Comparison of ENCODE assay signal across 10 cellular contexts in the genomic region with DNA sequence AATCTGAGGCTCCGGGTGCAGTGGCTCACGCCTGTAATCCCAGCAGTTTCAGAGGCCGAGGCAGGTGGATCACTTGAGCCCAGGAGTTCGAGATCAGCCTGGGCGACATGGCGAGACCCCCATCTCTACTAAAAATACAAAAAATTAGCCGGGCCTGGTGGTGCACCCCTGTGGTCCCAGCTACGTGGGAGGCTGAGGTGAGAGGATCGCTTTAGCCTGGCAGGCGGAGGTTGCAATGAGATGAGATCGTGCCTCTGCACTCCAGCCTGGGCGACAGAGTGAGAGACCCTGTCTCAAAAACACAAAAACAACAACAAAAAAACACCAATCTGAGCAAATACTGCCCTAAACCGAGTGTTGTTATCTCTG. TPM values are rescaled to one million over a fixed set of nuclear protein-coding genes. Genes with fewer than 3 reads are reported as not detected.
DNase-seq lines count a peak whose midpoint lies in the region; ATAC-seq and TF ChIP-seq lines count a peak whose summit lies in the region.
"Not testable (repeated sequence)": the region's sequence is repeated elsewhere in the genome, so short reads cannot be mapped to it uniquely, and the experiment has no call there.
"Had no signal": no experiment of that assay in that cellular context is flagged by ENCODE, and none has a peak within 500 bp of the region (broad histone marks: within the 10 kb centered on the region; RNA-seq: fewer than 3 reads in every experiment).

No MANE protein-coding gene starts in this region.

- CTCF ChIA-PET in HCT116 (lab: Charles Lee) (interaction anchor here (2.3 to 3.6 kb wide), 2 partner anchors 10 to 51 kb away, joined by 10 to 26 read pairs; no protein-coding TSS in a partner anchor), Panc1 (lab: Charles Lee) (interaction anchor here (0.7 kb wide), 1 partner anchor 50 kb away, joined by 3 read pairs; no protein-coding TSS in a partner anchor)

- in situ Hi-C loops in Panc1 (cut with HindIII; ENCODE audit: low pct_unique_long_range_greater_than_20kb, low sequenced_read_pairs), result not testable (repeated sequence)

- H3K9ac ChIP-seq in HCT116 (ENCODE audit: low read length) (peak overlapping the region; percentile 87), stomach smooth muscle (ENCODE audit: low read length in 2 of 2) (peak overlapping the region; percentile 70 to 74)

- intact Hi-C loops in HCT116 (cut with micrococcal nuclease), result not testable (repeated sequence)
- intact Hi-C loops in Panc1 (cut with micrococcal nuclease; ENCODE audit: unreplicated experiment), result loop anchor here (10.0 kb wide), 1 partner anchor 52 kb away; no protein-coding TSS in a partner anchor

- ATAC-seq in HCT116; Panc1; activated naive CD4-positive, alpha-beta T cell treated with anti-CD3 and anti-CD28 coated beads, Interleukin-2, amount 50 U/mL, for 72 hours: not testable (repeated sequence)

- POLR2A ChIA-PET in HCT116 (lab: Charles Lee), result interaction anchor here (0.9 to 1.9 kb wide), 4 partner anchors 10 to 261 kb away, joined by 3 to 12 read pairs (median 4); partner anchors contain the start of genes RNF223 and UBE2J2
- POLR2A ChIA-PET in Panc1 (lab: Charles Lee), result not testable (repeated sequence)

- not testable (repeated sequence) for DNase-seq in BE2C; HCT116 (ENCODE audit: low read depth, low spot score); Panc1 (ENCODE audit: low read depth, low spot score); activated naive CD4-positive, alpha-beta T cell treated with anti-CD3 and anti-CD28 coated beads, Interleukin-2, amount 50 U/mL, for 72 hours (ENCODE audit: low spot score in 2 of 2); effector memory CD4-positive, alpha-beta T cell

- not testable (repeated sequence) for H2AFZ ChIP-seq in HCT116 (ENCODE audit: low read depth, low read length, poor library complexity, severe bottlenecking)

- peak overlapping the region; percentile 85 for H3K4me3 ChIP-seq in BE2C (ENCODE audit: low read depth, low read length)
- peak overlapping the region; percentile 80 to 90 for H3K4me3 ChIP-seq in HCT116 (replicated peaks in 1 of 2; ENCODE audit: low read depth in 1 of 2, low read length in 2 of 2)
- H3K4me3 ChIP-seq in Panc1 (ENCODE audit: low read depth in 2 of 2, low read length in 2 of 2), result peak overlapping the region; percentile 66 to 83
- H3K4me3 ChIP-seq in effector memory CD4-positive, alpha-beta T cell (ENCODE audit: insufficient read depth, low read depth, low read length, poor library complexity, severe bottlenecking), result peak overlapping the region; percentile 86
- peak overlapping the region; percentile 47; the same call in 1 of the 2 replicates for H3K4me3 ChIP-seq in iPS-18c (ENCODE audit: insufficient read depth, low read depth, low read length)
- H3K4me3 ChIP-seq in stomach smooth muscle (ENCODE audit: low read length in 2 of 2), result peak overlapping the region; percentile 91 to 93

- H3K27me3 ChIP-seq in BE2C; HCT116 (ENCODE audit: insufficient read depth, low read length); Panc1 (ENCODE audit: control insufficient read depth, insufficient read depth, low read length); effector memory CD4-positive, alpha-beta T cell (replicated peaks; ENCODE audit: control insufficient read depth, insufficient read depth, low read length, poor library complexity, severe bottlenecking); stomach smooth muscle (ENCODE audit: control insufficient read depth in 1 of 2, insufficient read depth in 2 of 2, low read length in 2 of 2): not testable (repeated sequence)

- H3K4me1 ChIP-seq in BE2C, result not testable (repeated sequence)
- peaks cover 22 to 44% of the 10 kb centered on the region in 2 experiments for H3K4me1 ChIP-seq in HCT116 (ENCODE audit: control insufficient read depth in 1 of 2, insufficient read depth in 2 of 2, low read length in 2 of 2)
- H3K4me1 ChIP-seq in Panc1 (ENCODE audit: control insufficient read depth, insufficient read depth, low read length), result peaks cover 10% of the 10 kb centered on the region
- H3K4me1 ChIP-seq in effector memory CD4-positive, alpha-beta T cell (ENCODE audit: control insufficient read depth, insufficient read depth, low read length, poor library complexity, severe bottlenecking), result peaks cover 17% of the 10 kb centered on the region
- H3K4me1 ChIP-seq in stomach smooth muscle (ENCODE audit: control insufficient read depth, insufficient read depth, low read length), result peaks cover 21% of the 10 kb centered on the region

- H3K27ac Mint-ChIP-seq in activated naive CD4-positive, alpha-beta T cell treated with anti-CD3 and anti-CD28 coated beads, Interleukin-2, amount 50 U/mL, for 72 hours, result peak overlapping the region; percentile 93 to 94
- peak overlapping the region; percentile 84 to 92 (median 89) for H3K27ac Mint-ChIP-seq in nephron

- not testable (repeated sequence) for H4K20me1 ChIP-seq in HCT116 (ENCODE audit: insufficient read depth)

- H3K36me3 Mint-ChIP-seq in activated naive CD4-positive, alpha-beta T cell treated with anti-CD3 and anti-CD28 coated beads, Interleukin-2, amount 50 U/mL, for 72 hours; nephron (ENCODE audit: low read depth): not testable (repeated sequence)

- H3K27ac ChIP-seq in HCT116 (ENCODE audit: low read depth, low read length) (peak overlapping the region; percentile 73), Panc1 (ENCODE audit: low read length) (peak overlapping the region; percentile 87), stomach smooth muscle (ENCODE audit: low read length) (peak overlapping the region; percentile 76)
- H3K27ac ChIP-seq in effector memory CD4-positive, alpha-beta T cell (ENCODE audit: insufficient read depth, low read length, poor library complexity, severe bottlenecking), result peak overlapping the region; percentile 80

- TF ChIP-seq POLR2A in HCT116 (IDR thresholded peaks at IDR 0.05; ENCODE audit: borderline replicate concordance, extremely low read depth, insufficient read depth, insufficient read length), result not testable (repeated sequence)

- not testable (repeated sequence) for H3K79me2 ChIP-seq in HCT116 (ENCODE audit: insufficient read depth, low read length)

- peak overlapping the region; percentile 90 to 91 (median 90) for H3K4me3 Mint-ChIP-seq in nephron

- peak overlapping the region; percentile 100 for H3K4me2 ChIP-seq in HCT116 (ENCODE audit: low read length)

- H3K9me3 ChIP-seq in BE2C; HCT116 (ENCODE audit: control insufficient read depth in 1 of 2, insufficient read depth in 1 of 2, low read depth in 1 of 2, low read length in 2 of 2); Panc1 (ENCODE audit: control insufficient read depth, insufficient read depth, low read depth, low read length); effector memory CD4-positive, alpha-beta T cell (ENCODE audit: control insufficient read depth, low read length); iPS-18c (ENCODE audit: control insufficient read depth, insufficient read depth, low read length); stomach smooth muscle (ENCODE audit: control insufficient read depth in 2 of 2, low read length in 2 of 2): not testable (repeated sequence)

- not testable (repeated sequence) for H3K27me3 Mint-ChIP-seq in nephron (ENCODE audit: low read depth)

- not testable (repeated sequence) for H3K9me2 ChIP-seq in HCT116 (ENCODE audit: insufficient read depth)

- not testable (repeated sequence) for TF ChIP-seq CTCF in BE2C (IDR thresholded peaks at IDR 0.05; ENCODE audit: low read depth, low read length); HCT116 (IDR thresholded peaks at IDR 0.05 in 2 of 3, conservative IDR thresholded peaks at IDR 0.05 in 1 of 3; ENCODE audit: borderline replicate concordance in 1 of 3, insufficient read depth in 1 of 3, low read depth in 2 of 3, low read length in 2 of 3); Panc1 (IDR thresholded peaks at IDR 0.05); nephron (IDR thresholded peaks at IDR 0.05; ENCODE audit: unreplicated experiment in 3 of 3)

- H3K4me1 Mint-ChIP-seq in nephron, result peaks cover 17% of the 10 kb centered on the region

- RAD21 ChIA-PET in HCT116 (lab: Charles Lee; ENCODE audit: low non-redundant PET in 1 of 2, low total read pairs in 2 of 2, uncharacterized antibody in 2 of 2, unreplicated experiment in 2 of 2), result not testable (repeated sequence)

- not testable (repeated sequence) for H3K36me3 ChIP-seq in BE2C; HCT116 (ENCODE audit: control insufficient read depth in 1 of 2, insufficient read depth in 2 of 2, low read length in 2 of 2); Panc1 (ENCODE audit: control insufficient read depth, insufficient read depth, low read length); effector memory CD4-positive, alpha-beta T cell (ENCODE audit: control insufficient read depth, insufficient read depth, low read length); stomach smooth muscle (ENCODE audit: control insufficient read depth in 2 of 2, insufficient read depth in 2 of 2, low read length in 2 of 2)

- not testable (repeated sequence) for TF ChIP-seq RAD21 in HCT116 (IDR thresholded peaks at IDR 0.05; ENCODE audit: low read depth)

- BruUV-seq in HCT116 (replicated peaks; lab: Mats Ljungman, UMichigan), result TSS peak; percentile 94
- BruUV-seq in Panc1 (replicated peaks; lab: Mats Ljungman, UMichigan), result not testable (repeated sequence)

- not testable (repeated sequence) for H3K9me3 Mint-ChIP-seq in activated naive CD4-positive, alpha-beta T cell treated with anti-CD3 and anti-CD28 coated beads, Interleukin-2, amount 50 U/mL, for 72 hours; nephron

RNA-seq across cellular contexts. Expression of gene ISG15, which starts 0.6 kb away (rescaled TPM):
- 33.8 TPM for polyA plus RNA-seq in BE2C (2012; ENCODE audit: insufficient read depth, insufficient read length, low read depth)
- total RNA-seq in HCT116 (2021; ENCODE audit: unreplicated experiment) (140 TPM), Panc1 (2021; ENCODE audit: unreplicated experiment) (102 TPM)
- polyA plus RNA-seq in HCT116 (2012), result 209 and 352 TPM in 2 replicates
- polyA plus RNA-seq in Panc1 (2012; ENCODE audit: insufficient read length), result 82.4 TPM
- total RNA-seq in activated naive CD4-positive, alpha-beta T cell treated with anti-CD3 and anti-CD28 coated beads, Interleukin-2, amount 50 U/mL, for 72 hours, result 10 to 100 TPM; 91.6 to 97.5 TPM

RNA-seq across cellular contexts. Expression of gene AGRN, which starts 7.2 kb away (rescaled TPM):
- polyA plus RNA-seq in BE2C (2012; ENCODE audit: insufficient read depth, insufficient read length, low read depth), result 58.7 TPM
- total RNA-seq in HCT116 (2021; ENCODE audit: unreplicated experiment), result 134 TPM
- polyA plus RNA-seq in HCT116 (2012), result 71.3 and 82.2 TPM in 2 replicates
- total RNA-seq in Panc1 (2021; ENCODE audit: unreplicated experiment), result 153 TPM
- 160 TPM for polyA plus RNA-seq in Panc1 (2012; ENCODE audit: insufficient read length)
- total RNA-seq in activated naive CD4-positive, alpha-beta T cell treated with anti-CD3 and anti-CD28 coated beads, Interleukin-2, amount 50 U/mL, for 72 hours, result 10 to 100 TPM; 44.5 to 79.9 TPM

RNA-seq across cellular contexts. Expression of gene HES4, which starts 12.8 kb away (rescaled TPM):
- polyA plus RNA-seq in BE2C (2012; ENCODE audit: insufficient read depth, insufficient read length, low read depth), result 0.99 TPM
- total RNA-seq in HCT116 (2021; ENCODE audit: unreplicated experiment), result 145 TPM
- polyA plus RNA-seq in HCT116 (2012), result 88.1 and 110 TPM in 2 replicates
- total RNA-seq in Panc1 (2021; ENCODE audit: unreplicated experiment), result 74.2 TPM
- polyA plus RNA-seq in Panc1 (2012; ENCODE audit: insufficient read length), result 67.0 TPM
- total RNA-seq in activated naive CD4-positive, alpha-beta T cell treated with anti-CD3 and anti-CD28 coated beads, Interleukin-2, amount 50 U/mL, for 72 hours, result 1 to 10 TPM; 3.2 to 4.4 TPM

RNA-seq across cellular contexts. Expression of gene PERM1, which starts 30.8 kb away (rescaled TPM):
- polyA plus RNA-seq in BE2C (2012; ENCODE audit: insufficient read depth, insufficient read length, low read depth), result not detected
- total RNA-seq in HCT116 (2021; ENCODE audit: unreplicated experiment) (0.39 TPM), Panc1 (2021; ENCODE audit: unreplicated experiment) (1.5 TPM)
- polyA plus RNA-seq in HCT116 (2012), result 2.6 and 3.8 TPM in 2 replicates
- 4.7 TPM for polyA plus RNA-seq in Panc1 (2012; ENCODE audit: insufficient read length)
- not detected for total RNA-seq in activated naive CD4-positive, alpha-beta T cell treated with anti-CD3 and anti-CD28 coated beads, Interleukin-2, amount 50 U/mL, for 72 hours

RNA-seq across cellular contexts. Expression of gene PLEKHN1, which starts 46.4 kb away (rescaled TPM):
- polyA plus RNA-seq in BE2C (2012; ENCODE audit: insufficient read depth, insufficient read length, low read depth), result not detected
- total RNA-seq in HCT116 (2021; ENCODE audit: unreplicated experiment) (11.6 TPM), Panc1 (2021; ENCODE audit: unreplicated experiment) (9.8 TPM)
- polyA plus RNA-seq in HCT116 (2012), result 9.4 and 9.6 TPM in 2 replicates
- 12.0 TPM for polyA plus RNA-seq in Panc1 (2012; ENCODE audit: insufficient read length)
- 1 to 10 TPM; 1.9 to 5.0 TPM for total RNA-seq in activated naive CD4-positive, alpha-beta T cell treated with anti-CD3 and anti-CD28 coated beads, Interleukin-2, amount 50 U/mL, for 72 hours
- total RNA-seq: occipital lobe, Right ventricle myocardium superior had no signal

Comparison
In these comparisons a context has a peak if more than half of its experiments do, and no peak if none do; other contexts are left out.
1. RNA of gene HES4, which starts 12.8 kb away (total RNA-seq): 145 TPM in HCT116 (single experiment) and 74.2 TPM in Panc1 (single experiment); 3.2 to 4.4 TPM in activated naive CD4-positive, alpha-beta T cell treated with anti-CD3 and anti-CD28 coated beads, Interleukin-2, amount 50 U/mL, for 72 hours; every median in the first group is over 10 times any median in the second.
2. Peak in every context shown above with its lines, with median percentiles within 50 percentile points of each other: H3K4me3 ChIP-seq and H3K27ac ChIP-seq.